Comparison of ENCODE assay signal across 24 cellular contexts in genomic region chr5:136246122-136246521, GRCh38. TPM values are rescaled to one million over a fixed set of nuclear protein-coding genes. Genes with fewer than 3 reads are reported as not detected.
DNase-seq lines count a peak whose midpoint lies in the region; ATAC-seq and TF ChIP-seq lines count a peak whose summit lies in the region.
"Had no signal": no experiment of that assay in that cellular context is flagged by ENCODE, and none has a peak within 500 bp of the region (broad histone marks: within the 10 kb centered on the region; RNA-seq: fewer than 3 reads in every experiment).

No MANE protein-coding gene starts in this region.

- TF ChIP-seq CTCF in epithelial cell of proximal tubule (conservative IDR thresholded peaks at IDR 0.05; ENCODE audit: low read depth, low read length) = no peak
- TF ChIP-seq CTCF in Caco-2 (IDR thresholded peaks at IDR 0.05; ENCODE audit: insufficient read depth in 1 of 2, low read depth in 1 of 2, low read length in 1 of 2, severe bottlenecking in 1 of 2, unreplicated experiment in 1 of 2) = no peak

- POLR2A ChIA-PET in Caco-2 (lab: Charles Lee) = no interaction called here

- intact Hi-C loops in Caco-2 (cut with micrococcal nuclease; ENCODE audit: unreplicated experiment) = loop anchor here (5.0 kb wide), 1 partner anchor 436 kb away; no protein-coding TSS in a partner anchor

- CTCF ChIA-PET in Caco-2 (lab: Charles Lee) = no interaction called here

- no peak overlapping the region for H3K27ac Mint-ChIP-seq in Caco-2 (ENCODE audit: unreplicated experiment)
- H3K27ac Mint-ChIP-seq: CD8-positive, alpha-beta T cell had no signal

- H3K9me3 Mint-ChIP-seq in Caco-2 (ENCODE audit: unreplicated experiment) = no peaks in the 10 kb centered on the region
- H3K9me3 Mint-ChIP-seq: CD8-positive, alpha-beta T cell had no signal

- no peaks in the 10 kb centered on the region for H3K4me1 Mint-ChIP-seq in Caco-2 (ENCODE audit: low read depth, unreplicated experiment)

- H3K4me3 Mint-ChIP-seq in Caco-2 (ENCODE audit: unreplicated experiment) = no peak overlapping the region
- H3K4me3 Mint-ChIP-seq: CD8-positive, alpha-beta T cell had no signal

- ATAC-seq in GM21526 (IDR thresholded peaks at IDR 0.05; ENCODE audit: low FRiP score, unreplicated experiment) = no peak
- ATAC-seq: CD8-positive, alpha-beta T cell had no signal

- DNase-seq in NCI-H345 (lab: John Stamatoyannopoulos, UW) (peak; percentile 48), NCI-H345 treated with DMSO at 0.1 percent for 48 hours (lab: John Stamatoyannopoulos, UW; ENCODE audit: unreplicated experiment) (no peak), NCI-H69 (lab: John Stamatoyannopoulos, UW) (peak; percentile 70), epithelial cell of proximal tubule (ENCODE audit: low read depth) (peak; percentile 30), renal cortical epithelial cell (ENCODE audit: low read depth) (peak; percentile 79), cerebellar cortex (ENCODE audit: low spot score) (no peak), Caco-2 (no peak)
- DNase-seq: 8988T; AML-193; C1 segment of cervical spinal cord; CD8-positive, alpha-beta T cell; GDM1; Kasumi-1; MG63; NCI-H1048; NCI-H1417 treated with DMSO at 0.1 percent for 48 hours; NCI-H1930; NCI-H510A treated with DMSO at 0.1 percent for 48 hours; NCI-H774; NK-92 treated with Interleukin-12 subunit alpha and Interleukin-12 subunit beta, amount 100 ng/mL, for 24 hours; SJCRH30 had no signal

- H3K4me1 ChIP-seq in Caco-2 = no peaks in the 10 kb centered on the region
- H3K4me1 ChIP-seq: HAP-1, SJCRH30 had no signal

- H3K36me3 Mint-ChIP-seq in Caco-2 (ENCODE audit: insufficient read depth, unreplicated experiment) = no peaks in the 10 kb centered on the region
- H3K36me3 Mint-ChIP-seq: CD8-positive, alpha-beta T cell had no signal

- no peaks in the 10 kb centered on the region for H3K27me3 ChIP-seq in Caco-2 (replicated peaks; ENCODE audit: control insufficient read depth, insufficient read depth, low read length)
- H3K27me3 ChIP-seq: SJCRH30 had no signal

- H3K36me3 ChIP-seq in Caco-2 (ENCODE audit: control insufficient read depth, insufficient read depth, low read length) = no peaks in the 10 kb centered on the region
- H3K36me3 ChIP-seq: HAP-1, MG63, SJCRH30 had no signal

- no peaks in the 10 kb centered on the region for H3K9me3 ChIP-seq in Caco-2
- H3K9me3 ChIP-seq: HAP-1, MG63, SJCRH30 had no signal

- H3K27me3 Mint-ChIP-seq in Caco-2 (ENCODE audit: insufficient read depth, unreplicated experiment) = peaks cover 19% of the 10 kb centered on the region

- H3K4me3 ChIP-seq in epithelial cell of proximal tubule (ENCODE audit: low read depth, low read length) (no peak overlapping the region), Caco-2 (ENCODE audit: low read depth, low read length) (no peak overlapping the region)
- H3K4me3 ChIP-seq: HAP-1, MG63, SJCRH30 had no signal

- BruUV-seq in Caco-2 (replicated peaks; lab: Mats Ljungman, UMichigan) = no TSS peak

RNA-seq across cellular contexts. Expression of gene SMIM32, which starts 53.2 kb away (rescaled TPM):
- total RNA-seq in epithelial cell of proximal tubule = not detected in 2 replicates
- 0.25 TPM in 1 of 2 replicates, not detected in the other for total RNA-seq in renal cortical epithelial cell
- 0.63 and 0.66 TPM in 2 replicates for total RNA-seq in Caco-2 (2022)
- total RNA-seq: CD8-positive, alpha-beta T cell; Daoy had no signal

Comparison
In these comparisons a context has a peak if more than half of its experiments do, and no peak if none do; other contexts are left out.
1. DNase-seq: peak in NCI-H345 (single experiment), NCI-H69 (single experiment), epithelial cell of proximal tubule (single experiment) and renal cortical epithelial cell (single experiment); none in NCI-H345 treated with DMSO at 0.1 percent for 48 hours (single experiment), cerebellar cortex (single experiment) and Caco-2 (0 of 2).